ENCODE assay signal across 1 cellular context in genomic region chr18:46013484-46014189, GRCh38.
TF ChIP-seq lines count a peak whose summit lies in the region.

No MANE protein-coding gene starts in this region.

TF ChIP-seq in GM12878, 131 proteins besides CTCF, POLR2A, EP300 and RAD21 (continued from another document and continues in another):
- no peak for TF ChIP-seq PBX3 (IDR thresholded peaks at IDR 0.05; ENCODE audit: insufficient replicate concordance, low read depth, low read length)
- TF ChIP-seq ATF2 (IDR thresholded peaks at IDR 0.05; ENCODE audit: low read length) = peak; percentile 92
- TF ChIP-seq TARDBP (IDR thresholded peaks at IDR 0.05; ENCODE audit: borderline replicate concordance) = no peak
- TF ChIP-seq BACH1 (IDR thresholded peaks at IDR 0.05; ENCODE audit: borderline replicate concordance) = no peak
- no peak for TF ChIP-seq NR2F1 (conservative IDR thresholded peaks at IDR 0.05)
- TF ChIP-seq ZSCAN29 (IDR thresholded peaks at IDR 0.05) = no peak
- no peak for TF ChIP-seq ELK1 (IDR thresholded peaks at IDR 0.05; ENCODE audit: low read depth, low read length)
- peak; percentile 96 for TF ChIP-seq FOXM1 (IDR thresholded peaks at IDR 0.05; ENCODE audit: low read depth, low read length)
- TF ChIP-seq ZNF24 (IDR thresholded peaks at IDR 0.05) = no peak
- TF ChIP-seq TCF7 (IDR thresholded peaks at IDR 0.05; ENCODE audit: borderline replicate concordance) = 0 out of 2 replicates have a peak, but pooled peaks have one; percentile 48
- TF ChIP-seq EED (IDR thresholded peaks at IDR 0.05; ENCODE audit: low read depth) = peak; percentile 57
- TF ChIP-seq RELA (IDR thresholded peaks at IDR 0.05; ENCODE audit: borderline replicate concordance, partially characterized antibody) = no peak
- peak; percentile 72 for TF ChIP-seq BCL3 (IDR thresholded peaks at IDR 0.05; ENCODE audit: borderline replicate concordance, insufficient read depth, low read depth, low read length, poor library complexity, severe bottlenecking)
- TF ChIP-seq ZNF207 (IDR thresholded peaks at IDR 0.05; ENCODE audit: borderline replicate concordance) = no peak
- 0 out of 2 replicates have a peak, but pooled peaks have one; percentile 25 for TF ChIP-seq BMI1 (IDR thresholded peaks at IDR 0.05; ENCODE audit: borderline replicate concordance)
- no peak for TF ChIP-seq RAD51 (IDR thresholded peaks at IDR 0.05)
- no peak for TF ChIP-seq PKNOX1 (IDR thresholded peaks at IDR 0.05)
- peak; percentile 83 for TF ChIP-seq PML (IDR thresholded peaks at IDR 0.05; ENCODE audit: low read length)
- no peak for TF ChIP-seq ZZZ3 (IDR thresholded peaks at IDR 0.05; ENCODE audit: control insufficient read depth, insufficient read length, low read depth)
- TF ChIP-seq BHLHE40 (IDR thresholded peaks at IDR 0.05; ENCODE audit: borderline replicate concordance in 1 of 2, low read depth in 2 of 2, low read length in 1 of 2) = no peak
- no peak for TF ChIP-seq MXI1 (IDR thresholded peaks at IDR 0.05; ENCODE audit: low read depth, low read length)
- TF ChIP-seq ZNF217 (IDR thresholded peaks at IDR 0.05) = no peak
- TF ChIP-seq EGR1 (IDR thresholded peaks at IDR 0.05; ENCODE audit: borderline replicate concordance in 1 of 2, low read depth in 2 of 2, low read length in 2 of 2) = no peak
- no peak for TF ChIP-seq USF1 (IDR thresholded peaks at IDR 0.05; ENCODE audit: borderline replicate concordance, extremely low read length, insufficient read depth, low read depth, low read length)
- TF ChIP-seq BCL11A (IDR thresholded peaks at IDR 0.05; ENCODE audit: low read depth, low read length) = peak; percentile 71; the same call in 1 of the 2 replicates
- no peak for TF ChIP-seq STAT1 (conservative IDR thresholded peaks at IDR 0.05)
- TF ChIP-seq ETV6 (conservative IDR thresholded peaks at IDR 0.05 in 1 of 2, IDR thresholded peaks at IDR 0.05 in 1 of 2; ENCODE audit: borderline replicate concordance in 1 of 2, low read depth in 1 of 2) = peak in 1 of 2 experiments; percentile 99; a peak in 2 of 4 replicates
- no peak for TF ChIP-seq SIN3A (IDR thresholded peaks at IDR 0.05; ENCODE audit: low read depth, low read length)
- TF ChIP-seq ZBED1 (IDR thresholded peaks at IDR 0.05; ENCODE audit: borderline replicate concordance) = peak; percentile 87
- no peak for TF ChIP-seq CHD2 (IDR thresholded peaks at IDR 0.05; ENCODE audit: borderline replicate concordance, low read depth, low read length)
- no peak for TF ChIP-seq STAT3 (IDR thresholded peaks at IDR 0.05; ENCODE audit: low read depth, low read length)
- no peak for TF ChIP-seq ZNF687 (IDR thresholded peaks at IDR 0.05)
- 0 out of 2 replicates have a peak, but pooled peaks have one; percentile 42 for TF ChIP-seq CBX5 (IDR thresholded peaks at IDR 0.05; ENCODE audit: low read depth)
- TF ChIP-seq SREBF1 (IDR thresholded peaks at IDR 0.05; ENCODE audit: low read length) = no peak
- peak; percentile 75 for TF ChIP-seq CREM (IDR thresholded peaks at IDR 0.05; ENCODE audit: low read depth)
- TF ChIP-seq SKIL (IDR thresholded peaks at IDR 0.05; ENCODE audit: low read depth, poor library complexity, severe bottlenecking) = no peak
- TF ChIP-seq E2F8 (IDR thresholded peaks at IDR 0.05; ENCODE audit: low read depth, partially characterized antibody) = no peak
- 0 out of 2 replicates have a peak, but pooled peaks have one; percentile 25 for TF ChIP-seq ATF7 (IDR thresholded peaks at IDR 0.05; ENCODE audit: low read depth)
- no peak for TF ChIP-seq HCFC1 (IDR thresholded peaks at IDR 0.05; ENCODE audit: low read length)
- no peak for TF ChIP-seq ZNF592 (IDR thresholded peaks at IDR 0.05)
- TF ChIP-seq SMARCA5 (IDR thresholded peaks at IDR 0.05) = no peak
- peak; percentile 72 for TF ChIP-seq GABPA (IDR thresholded peaks at IDR 0.05; ENCODE audit: low read depth)
